10 cellular contexts compared by ENCODE assay signal in genomic region chr10:4825456-4825867, GRCh38. TPM values are rescaled to one million over a fixed set of nuclear protein-coding genes. Genes with fewer than 3 reads are reported as not detected.
DNase-seq lines count a peak whose midpoint lies in the region; ATAC-seq and TF ChIP-seq lines count a peak whose summit lies in the region.
"Had no signal": no experiment of that assay in that cellular context is flagged by ENCODE, and none has a peak within 500 bp of the region (broad histone marks: within the 10 kb centered on the region; RNA-seq: fewer than 3 reads in every experiment).

No MANE protein-coding gene starts in this region.

- peaks cover 10% of the 10 kb centered on the region for H3K4me1 Mint-ChIP-seq in Calu3 (ENCODE audit: low read depth, unreplicated experiment)
- peaks cover 7% of the 10 kb centered on the region for H3K4me1 Mint-ChIP-seq in activated CD8-positive, alpha-beta T cell treated with anti-CD3 and anti-CD28 coated beads for 36 hours (ENCODE audit: low read depth)

- H3K9me3 ChIP-seq in iPS-15b (ENCODE audit: control insufficient read depth, insufficient read depth, low read length), result no peaks in the 10 kb centered on the region
- no peaks in the 10 kb centered on the region for H3K9me3 ChIP-seq in smooth muscle cell (replicated peaks; ENCODE audit: low read depth)
- H3K9me3 ChIP-seq: left lung had no signal

- TF ChIP-seq CTCF in Calu3 (IDR thresholded peaks at IDR 0.05; ENCODE audit: unreplicated experiment), result no peak
- TF ChIP-seq CTCF in activated CD8-positive, alpha-beta T cell treated with anti-CD3 and anti-CD28 coated beads for 36 hours (IDR thresholded peaks at IDR 0.05), result no peak
- no peak for TF ChIP-seq CTCF in smooth muscle cell (IDR thresholded peaks at IDR 0.05; ENCODE audit: borderline replicate concordance, insufficient read depth, poor library complexity, severe bottlenecking)

- peak overlapping the region; percentile 83 for H3K4me3 Mint-ChIP-seq in Calu3 (ENCODE audit: low read depth, unreplicated experiment)
- H3K4me3 Mint-ChIP-seq in activated CD8-positive, alpha-beta T cell treated with anti-CD3 and anti-CD28 coated beads for 36 hours, result peak overlapping the region; percentile 74

- no peaks in the 10 kb centered on the region for H3K36me3 ChIP-seq in iPS-15b (ENCODE audit: control insufficient read depth, insufficient read depth, low read length)
- H3K36me3 ChIP-seq in smooth muscle cell (ENCODE audit: low read depth), result no peaks in the 10 kb centered on the region
- H3K36me3 ChIP-seq: left lung had no signal

- peaks cover 14% of the 10 kb centered on the region for H3K36me3 Mint-ChIP-seq in Calu3 (ENCODE audit: insufficient read depth, unreplicated experiment)
- no peaks in the 10 kb centered on the region for H3K36me3 Mint-ChIP-seq in activated CD8-positive, alpha-beta T cell treated with anti-CD3 and anti-CD28 coated beads for 36 hours (ENCODE audit: low read depth)

- H3K4me2 ChIP-seq in smooth muscle cell, result peak overlapping the region; percentile 89

- BruUV-seq in Calu3 (replicated peaks; lab: Mats Ljungman, UMichigan), result no TSS peak

- no peak overlapping the region for H3K27ac ChIP-seq in smooth muscle cell (ENCODE audit: low read depth)

- no peak overlapping the region for H2AFZ ChIP-seq in smooth muscle cell (ENCODE audit: low read depth)

- ATAC-seq in activated CD8-positive, alpha-beta T cell treated with anti-CD3 and anti-CD28 coated beads for 36 hours, result no peak
- ATAC-seq in GM18498 (IDR thresholded peaks at IDR 0.05; ENCODE audit: unreplicated experiment) (no peak), GM19452 (IDR thresholded peaks at IDR 0.05; ENCODE audit: unreplicated experiment) (no peak)
- no peak for ATAC-seq in activated CD4-positive, CD25-positive, alpha-beta regulatory T cell treated with anti-CD3 and anti-CD28 coated beads, Interleukin-2, amount 50 U/mL, for 24 hours

- peaks cover 11% of the 10 kb centered on the region for H3F3A ChIP-seq in smooth muscle cell (ENCODE audit: low read depth)

- H4K20me1 ChIP-seq in smooth muscle cell (ENCODE audit: low read depth), result no peaks in the 10 kb centered on the region

- POLR2A ChIA-PET in activated CD8-positive, alpha-beta T cell treated with anti-CD3 and anti-CD28 coated beads for 36 hours (lab: Charles Lee), result interaction anchor here (1.0 kb wide), 1 partner anchor 10 kb away, joined by 3 read pairs; no protein-coding TSS in a partner anchor

- H3K9ac ChIP-seq in iPS-15b (ENCODE audit: low read depth, low read length) (no peak overlapping the region), smooth muscle cell (ENCODE audit: low read depth) (no peak overlapping the region)

- intact Hi-C loops in Calu3 (cut with micrococcal nuclease; ENCODE audit: unreplicated experiment), result no loop called here
- intact Hi-C loops in activated CD8-positive, alpha-beta T cell treated with anti-CD3 and anti-CD28 coated beads for 36 hours (cut with micrococcal nuclease), result loop anchor here (10.0 kb wide), 1 partner anchor 459 kb away; no protein-coding TSS in a partner anchor

- WGBS in smooth muscle cell (ENCODE audit: low lambda C conversion rate), result 96% methylated on average over 16 of the region's 16 CpGs

- H3K4me1 ChIP-seq in iPS-15b (ENCODE audit: control insufficient read depth, insufficient read depth, low read length), result no peaks in the 10 kb centered on the region
- H3K4me1 ChIP-seq in smooth muscle cell (ENCODE audit: low read depth), result peaks cover 2% of the 10 kb centered on the region

- H3K4me3 ChIP-seq in iPS-15b (ENCODE audit: low read depth, low read length) (peak overlapping the region; percentile 18), smooth muscle cell (no peak overlapping the region)

- DNase-seq in Calu3, result no peak
- no peak for DNase-seq in activated CD8-positive, alpha-beta T cell treated with anti-CD3 and anti-CD28 coated beads for 36 hours
- DNase-seq in smooth muscle cell (lab: John Stamatoyannopoulos, UW; ENCODE audit: unreplicated experiment), result no peak
- DNase-seq in NOMO-1 treated with DMSO at 0.1 percent for 48 hours (lab: John Stamatoyannopoulos, UW; ENCODE audit: unreplicated experiment), result no peak
- DNase-seq: GF-D8 had no signal

- H3K27me3 ChIP-seq in iPS-15b (ENCODE audit: control insufficient read depth, insufficient read depth, low read length), result peaks cover 13% of the 10 kb centered on the region
- no peaks in the 10 kb centered on the region for H3K27me3 ChIP-seq in smooth muscle cell (ENCODE audit: low read depth)

- H3K9me3 Mint-ChIP-seq in Calu3 (ENCODE audit: low read depth, unreplicated experiment), result peaks cover 2% of the 10 kb centered on the region
- H3K9me3 Mint-ChIP-seq in activated CD8-positive, alpha-beta T cell treated with anti-CD3 and anti-CD28 coated beads for 36 hours, result peaks cover 2% of the 10 kb centered on the region

- CTCF ChIA-PET in Calu3 (lab: Charles Lee), result no interaction called here
- CTCF ChIA-PET in activated CD8-positive, alpha-beta T cell treated with anti-CD3 and anti-CD28 coated beads for 36 hours (lab: Charles Lee), result interaction anchor here (0.6 to 11.2 kb wide), 3 partner anchors 11 to 87 kb away, joined by 3 to 74 read pairs (median 3); no protein-coding TSS in a partner anchor

- no peaks in the 10 kb centered on the region for H3K27me3 Mint-ChIP-seq in Calu3 (ENCODE audit: unreplicated experiment)
- peaks cover 31% of the 10 kb centered on the region for H3K27me3 Mint-ChIP-seq in activated CD8-positive, alpha-beta T cell treated with anti-CD3 and anti-CD28 coated beads for 36 hours

- no peaks in the 10 kb centered on the region for H3K79me2 ChIP-seq in smooth muscle cell (ENCODE audit: low read depth)

- H3K27ac Mint-ChIP-seq in Calu3 (ENCODE audit: unreplicated experiment), result no peak overlapping the region
- no peak overlapping the region for H3K27ac Mint-ChIP-seq in activated CD8-positive, alpha-beta T cell treated with anti-CD3 and anti-CD28 coated beads for 36 hours

RNA-seq across cellular contexts. Expression of gene AKR1E2, which starts 0.5 kb away (rescaled TPM):
- total RNA-seq in Calu3 (2022) (1.1 and 2.8 TPM in 2 replicates), smooth muscle cell (3.2 and 7.2 TPM in 2 replicates)
- 1 to 10 TPM; 6.1 to 6.5 TPM for total RNA-seq in activated CD8-positive, alpha-beta T cell treated with anti-CD3 and anti-CD28 coated beads for 36 hours
- 2.3 and 3.0 TPM in 2 replicates for polyA plus RNA-seq in smooth muscle cell
